In the genomic region with DNA sequence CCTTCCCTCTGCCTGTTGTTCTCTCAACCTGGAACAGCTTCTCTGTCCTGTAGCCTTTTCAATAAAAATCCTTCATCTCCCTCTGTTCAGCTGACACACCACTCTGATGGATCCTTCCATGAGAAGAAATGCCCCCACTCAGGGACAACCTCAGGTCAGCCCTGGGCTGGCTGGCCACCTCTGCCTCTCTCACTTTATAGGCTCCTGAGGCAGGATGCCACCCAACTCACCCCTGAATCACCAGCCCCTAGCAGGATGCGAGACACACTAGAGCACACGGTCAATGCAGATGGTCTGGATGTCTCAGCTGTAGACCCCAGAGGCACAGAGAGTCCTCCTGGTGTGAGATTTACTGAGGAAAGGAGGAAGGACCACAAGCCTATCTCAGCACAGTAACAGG, we compare ENCODE assay signal across 17 cellular contexts.
A peak's percentile ranks its signal among the peaks of the same experiment; 100 is the strongest.
DNase-seq lines count a peak whose midpoint lies in the region; ATAC-seq and TF ChIP-seq lines count a peak whose summit lies in the region.
"Had no signal": no experiment of that assay in that cellular context is flagged by ENCODE, and none has a peak within 500 bp of the region (broad histone marks: within the 10 kb centered on the region; RNA-seq: fewer than 3 reads in every experiment).

No MANE protein-coding gene starts in this region.

- TF ChIP-seq POLR2A in IMR-90 (IDR thresholded peaks at IDR 0.05; ENCODE audit: low read depth, low read length), result no peak

- POLR2A ChIA-PET in IMR-90 (lab: Charles Lee; ENCODE audit: unreplicated experiment), result no interaction called here
- POLR2A ChIA-PET in CD4-positive, alpha-beta T cell (lab: Charles Lee), result no interaction called here

- H3K36me3 Mint-ChIP-seq in CD4-positive, alpha-beta T cell (ENCODE audit: low read depth), result no peaks in the 10 kb centered on the region
- H3K36me3 Mint-ChIP-seq: CD4-positive, alpha-beta memory T cell had no signal

- H3K9me1 ChIP-seq in IMR-90 (ENCODE audit: insufficient read depth, low read length), result peaks cover 21% of the 10 kb centered on the region

- H2BK120ac ChIP-seq in IMR-90 (ENCODE audit: low read depth, low read length), result peak overlapping the region; percentile 54

- H3K9me3 ChIP-seq in IMR-90 (ENCODE audit: control insufficient read depth, insufficient read depth, low read length), result no peaks in the 10 kb centered on the region; the same call in 1 of the 2 replicates
- H3K9me3 ChIP-seq in CD4-positive, alpha-beta T cell (ENCODE audit: control insufficient read depth, low read length), result no peaks in the 10 kb centered on the region
- H3K9me3 ChIP-seq: A549, HAP-1 had no signal

- H4K20me1 ChIP-seq in IMR-90 (ENCODE audit: insufficient read depth, low read length), result no peaks in the 10 kb centered on the region

- H3K36me3 ChIP-seq in IMR-90 (ENCODE audit: control insufficient read depth, insufficient read depth, low read length), result no peaks in the 10 kb centered on the region
- H3K36me3 ChIP-seq: HAP-1 had no signal

- TF ChIP-seq RAD21 in IMR-90 (IDR thresholded peaks at IDR 0.05; ENCODE audit: low read length), result no peak

- no CpG with 5 or more reads among the region's 2 CpGs for WGBS in IMR-90 (ENCODE audit: extremely low coverage in 2 of 2, insufficient read length in 1 of 2), 2 experiments

- H3K4me2 ChIP-seq in IMR-90 (ENCODE audit: low read depth, low read length), result no peak overlapping the region
- H3K4me2 ChIP-seq: A549, KMS-11 had no signal

- H2AK5ac ChIP-seq in IMR-90 (ENCODE audit: low read depth, low read length), result peak overlapping the region; percentile 73; the same call in 1 of the 2 replicates

- H3K27me3 ChIP-seq in IMR-90 (ENCODE audit: control insufficient read depth, insufficient read depth, low read length), result no peaks in the 10 kb centered on the region
- no peaks in the 10 kb centered on the region for H3K27me3 ChIP-seq in CD4-positive, alpha-beta T cell (ENCODE audit: control insufficient read depth, insufficient read depth, low read length)

- TF ChIP-seq CTCF in IMR-90 (conservative IDR thresholded peaks at IDR 0.05; ENCODE audit: low read depth, low read length), result no peak
- TF ChIP-seq CTCF in CD4-positive, alpha-beta T cell (IDR thresholded peaks at IDR 0.05), result no peak

- 0 out of 2 replicates have a peak overlapping the region, but pooled peaks have one; percentile 17 for H3K23ac ChIP-seq in IMR-90 (ENCODE audit: low read depth, low read length)

- H3K9me3 Mint-ChIP-seq in CD4-positive, alpha-beta T cell, result no peaks in the 10 kb centered on the region

- DNase-seq in IMR-90 (no peak), myocyte (ENCODE audit: low read depth) (peak; percentile 5)
- DNase-seq in CD4-positive, alpha-beta T cell, result no peak
- DNase-seq: AML-193; Calu3; CD4-positive, alpha-beta memory T cell; DMS153; DMS79; GF-D8; GM23248 had no signal

- H3K18ac ChIP-seq in IMR-90 (ENCODE audit: low read depth, low read length), result 0 out of 2 replicates have a peak overlapping the region, but pooled peaks have one; percentile 26

- no peak overlapping the region for H2AK9ac ChIP-seq in IMR-90 (replicated peaks; ENCODE audit: low read depth, low read length, poor library complexity)

- H4K8ac ChIP-seq in IMR-90 (ENCODE audit: low read depth in 2 of 2, low read length in 2 of 2), result peak overlapping the region in 1 of 2 experiments; percentile 17; a peak in 1 of 4 replicates

- H3K4me1 ChIP-seq in IMR-90 (ENCODE audit: control insufficient read depth, insufficient read depth, low read length), result peaks cover 24% of the 10 kb centered on the region
- H3K4me1 ChIP-seq: A549, HAP-1 had no signal

- no TSS peak for BruUV-seq in IMR-90 (replicated peaks; lab: Mats Ljungman, UMichigan)

- H3K27ac ChIP-seq in IMR-90 (ENCODE audit: insufficient read depth, low read length) (no peak overlapping the region), angular gyrus (ENCODE audit: low read depth, low read length) (peak overlapping the region; percentile 47)
- no peak overlapping the region for H3K27ac ChIP-seq in CD4-positive, alpha-beta T cell (ENCODE audit: low read depth, low read length)
- H3K27ac ChIP-seq: A549, C4-2B, GM23248, KMS-11 had no signal

- no peak overlapping the region for H2BK20ac ChIP-seq in IMR-90 (ENCODE audit: low read depth, low read length)

- H3K4ac ChIP-seq in IMR-90 (ENCODE audit: low read depth, low read length), result peak overlapping the region; percentile 58; the same call in 1 of the 2 replicates

- no peak overlapping the region for H4K91ac ChIP-seq in IMR-90 (ENCODE audit: insufficient read depth, low read depth, low read length)

- intact Hi-C loops in IMR-90 (cut with micrococcal nuclease), result no loop called here
- intact Hi-C loops in CD4-positive, alpha-beta T cell (cut with DNase I, micrococcal nuclease), result no loop called here

- no peak for ATAC-seq in IMR-90 (ENCODE audit: low read depth)
- no peak for ATAC-seq in CD4-positive, alpha-beta T cell (ENCODE audit: poor library complexity)
- ATAC-seq in GM21786 (IDR thresholded peaks at IDR 0.05; ENCODE audit: unreplicated experiment), result no peak
- no peak for ATAC-seq in GM19452 (IDR thresholded peaks at IDR 0.05; ENCODE audit: unreplicated experiment)
- ATAC-seq: A549 had no signal

- no peak overlapping the region for H2BK5ac ChIP-seq in IMR-90 (ENCODE audit: low read depth, low read length, poor library complexity, severe bottlenecking)

- peaks cover 10 to 38% of the 10 kb centered on the region in 2 experiments; a peak in 3 of 4 replicates for H3K79me1 ChIP-seq in IMR-90 (ENCODE audit: low read depth in 1 of 2, low read length in 2 of 2)

- no peak overlapping the region for H3K27ac Mint-ChIP-seq in CD4-positive, alpha-beta T cell
- H3K27ac Mint-ChIP-seq: CD4-positive, alpha-beta memory T cell had no signal

- H3K14ac ChIP-seq in IMR-90 (replicated peaks; ENCODE audit: low read depth, low read length), result no peak overlapping the region

- peaks cover 14% of the 10 kb centered on the region for H3K27me3 Mint-ChIP-seq in CD4-positive, alpha-beta T cell

- H4K5ac ChIP-seq in IMR-90 (ENCODE audit: low read depth, low read length), result no peak overlapping the region

- H3K4me3 Mint-ChIP-seq in CD4-positive, alpha-beta T cell, result no peak overlapping the region
- H3K4me3 Mint-ChIP-seq: CD4-positive, alpha-beta memory T cell had no signal

- dilution Hi-C loops in IMR-90 (cut with HindIII; ENCODE audit: low sequenced_read_pairs, unreplicated experiment), result no loop called here

- no peaks in the 10 kb centered on the region for H3K4me1 Mint-ChIP-seq in CD4-positive, alpha-beta T cell (ENCODE audit: low read depth)
- H3K4me1 Mint-ChIP-seq: CD4-positive, alpha-beta memory T cell had no signal

- no peak overlapping the region for H3K56ac ChIP-seq in IMR-90 (ENCODE audit: extremely low read depth, insufficient read depth, low read length)

- H3K4me3 ChIP-seq in IMR-90 (ENCODE audit: insufficient read depth, low read depth, low read length), result no peak overlapping the region
- H3K4me3 ChIP-seq: A549, GM23248, HAP-1 had no signal

- in situ Hi-C loops in IMR-90 (cut with MboI; ENCODE audit: low sequenced_read_pairs), result no loop called here

- no peak overlapping the region for H2AFZ ChIP-seq in IMR-90 (replicated peaks; ENCODE audit: low read length, poor library complexity)
- H2AFZ ChIP-seq: GM23248 had no signal

- no peak overlapping the region for H2BK15ac ChIP-seq in IMR-90 (ENCODE audit: low read depth, low read length)

- H3K9ac ChIP-seq in IMR-90 (ENCODE audit: low read depth, low read length), result no peak overlapping the region
- H3K9ac ChIP-seq: GM23248, KMS-11 had no signal

- CTCF ChIA-PET in IMR-90 (lab: Yijun Ruan, JAX), result interaction anchor here (0.6 kb wide), 2 partner anchors 26 to 143 kb away, joined by 3 to 4 read pairs; no protein-coding TSS in a partner anchor
- CTCF ChIA-PET in CD4-positive, alpha-beta T cell (lab: Charles Lee), result no interaction called here

TF ChIP-seq in IMR-90, 13 proteins besides CTCF, POLR2A, EP300 and RAD21:
- TF ChIP-seq MAFK (IDR thresholded peaks at IDR 0.05; ENCODE audit: low read depth, low read length), result no peak
- TF ChIP-seq RCOR1 (IDR thresholded peaks at IDR 0.05; ENCODE audit: insufficient replicate concordance, low read length), result no peak
- TF ChIP-seq MAZ (IDR thresholded peaks at IDR 0.05; ENCODE audit: borderline replicate concordance, low read depth, low read length), result no peak
- no peak for TF ChIP-seq RFX5 (IDR thresholded peaks at IDR 0.05; ENCODE audit: low read depth, low read length)
- no peak for TF ChIP-seq NFE2L2 (IDR thresholded peaks at IDR 0.05; ENCODE audit: low read depth, low read length)
- no peak for TF ChIP-seq MXI1 (IDR thresholded peaks at IDR 0.05; ENCODE audit: borderline replicate concordance, low read depth, low read length)
- no peak for TF ChIP-seq CEBPB (IDR thresholded peaks at IDR 0.05; ENCODE audit: low read depth, low read length)
- TF ChIP-seq, protein P1, sequence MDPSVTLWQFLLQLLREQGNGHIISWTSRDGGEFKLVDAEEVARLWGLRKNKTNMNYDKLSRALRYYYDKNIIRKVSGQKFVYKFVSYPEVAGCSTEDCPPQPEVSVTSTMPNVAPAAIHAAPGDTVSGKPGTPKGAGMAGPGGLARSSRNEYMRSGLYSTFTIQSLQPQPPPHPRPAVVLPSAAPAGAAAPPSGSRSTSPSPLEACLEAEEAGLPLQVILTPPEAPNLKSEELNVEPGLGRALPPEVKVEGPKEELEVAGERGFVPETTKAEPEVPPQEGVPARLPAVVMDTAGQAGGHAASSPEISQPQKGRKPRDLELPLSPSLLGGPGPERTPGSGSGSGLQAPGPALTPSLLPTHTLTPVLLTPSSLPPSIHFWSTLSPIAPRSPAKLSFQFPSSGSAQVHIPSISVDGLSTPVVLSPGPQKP (IDR thresholded peaks at IDR 0.05; ENCODE audit: borderline replicate concordance, low read depth, low read length), result no peak
- no peak for TF ChIP-seq BHLHE40 (IDR thresholded peaks at IDR 0.05; ENCODE audit: low read depth, low read length)
- TF ChIP-seq SMC3 (IDR thresholded peaks at IDR 0.05; ENCODE audit: low read depth, low read length), result no peak
- TF ChIP-seq, protein P2, sequence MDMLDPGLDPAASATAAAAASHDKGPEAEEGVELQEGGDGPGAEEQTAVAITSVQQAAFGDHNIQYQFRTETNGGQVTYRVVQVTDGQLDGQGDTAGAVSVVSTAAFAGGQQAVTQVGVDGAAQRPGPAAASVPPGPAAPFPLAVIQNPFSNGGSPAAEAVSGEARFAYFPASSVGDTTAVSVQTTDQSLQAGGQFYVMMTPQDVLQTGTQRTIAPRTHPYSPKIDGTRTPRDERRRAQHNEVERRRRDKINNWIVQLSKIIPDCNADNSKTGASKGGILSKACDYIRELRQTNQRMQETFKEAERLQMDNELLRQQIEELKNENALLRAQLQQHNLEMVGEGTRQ (IDR thresholded peaks at IDR 0.05; ENCODE audit: low read depth, low read length), result no peak
- no peak for TF ChIP-seq CHD1 (IDR thresholded peaks at IDR 0.05; ENCODE audit: low read depth, low read length)
- TF ChIP-seq FOS (IDR thresholded peaks at IDR 0.05; ENCODE audit: low read depth, low read length), result no peak
